ENCODE assay signal across 35 cellular contexts in genomic region chr2:177694348-177694747, GRCh38.
"Had no signal": no experiment of that assay in that cellular context is flagged by ENCODE, and none has a peak within 500 bp of the region (broad histone marks: within the 10 kb centered on the region; RNA-seq: fewer than 3 reads in every experiment).

No MANE protein-coding gene starts in this region.

- H3K27ac Mint-ChIP-seq: activated B cell treated with CpG ODN at 0.5 μM for 24 hours; activated CD8-positive, alpha-beta T cell treated with anti-CD3 and anti-CD28 coated beads for 36 hours; activated naive CD8-positive, alpha-beta T cell; activated T-helper 17 cell treated with anti-CD3 and anti-CD28 coated beads, Interleukin-2, amount 50 U/mL, for 72 hours; dendritic cell treated with granulocyte-macrophage colony-stimulating factor and Interleukin-4, amounts not matched to agents 40 ng/mL and 50 ng/mL, for 4 days; effector memory CD8-positive, alpha-beta T cell; T-cell; T-helper 1 cell treated with Interleukin-12 subunit alpha and Interleukin-12 subunit beta and Interleukin-4 antibody, amounts not matched to agents 30 μg/mL and 1 μg/mL, for 36 hours had no signal

- H3K9me3 ChIP-seq: esophagus squamous epithelium had no signal

- ATAC-seq: activated CD4-positive, CD25-positive, alpha-beta regulatory T cell treated with anti-CD3 and anti-CD28 coated beads, Interleukin-2, amount 50 U/mL, for 24 hours; activated CD8-positive, alpha-beta T cell treated with anti-CD3 and anti-CD28 coated beads for 36 hours; activated T-cell treated with anti-CD3 and anti-CD28 coated beads, Interleukin-2, amount 50 U/mL, for 4 hours; activated T-helper 17 cell treated with anti-CD3 and anti-CD28 coated beads, Interleukin-2, amount 50 U/mL, for 72 hours; effector memory CD8-positive, alpha-beta T cell; T-cell had no signal

- DNase-seq: activated B cell treated with CpG ODN at 0.5 μM for 24 hours; activated CD4-positive, alpha-beta T cell treated with anti-CD3 and anti-CD28 coated beads for 48 hours; activated CD4-positive, alpha-beta T cell treated with anti-CD3 and anti-CD28 coated beads, Interleukin-2, amount 50 U/mL, for 1 hour; activated CD4-positive, alpha-beta T cell treated with anti-CD3 and anti-CD28 coated beads, Interleukin-2, amount 50 U/mL, for 48 hours; activated CD8-positive, alpha-beta memory T cell treated with anti-CD3 and anti-CD28 coated beads for 24 hours; activated CD8-positive, alpha-beta T cell treated with anti-CD3 and anti-CD28 coated beads for 36 hours; activated effector memory CD4-positive, alpha-beta T cell treated with Interleukin-2 at 50 U/mL for 16 hours; activated gamma-delta T cell treated with Interleukin-2 at 50 U/mL for 16 hours; activated naive CD4-positive, alpha-beta T cell treated with anti-CD3 and anti-CD28 coated beads, Interleukin-2, amount 50 U/mL, for 16 hours; activated naive CD4-positive, alpha-beta T cell treated with Interleukin-2 at 50 U/mL for 16 hours; activated T-cell treated with anti-CD3 and anti-CD28 coated beads, Interleukin-2, amount 50 U/mL, for 4 hours; amniotic stem cell; anterior cingulate cortex; brain microvascular endothelial cell; dorsolateral prefrontal cortex; effector CD4-positive, alpha-beta T cell; effector memory CD8-positive, alpha-beta T cell; esophagus squamous epithelium; foreskin melanocyte; head of caudate nucleus; T-cell; T1000; WERI-Rb-1 had no signal

- H3K4me1 Mint-ChIP-seq: activated B cell treated with CpG ODN at 0.5 μM for 24 hours; activated T-helper 17 cell treated with anti-CD3 and anti-CD28 coated beads, Interleukin-2, amount 50 U/mL, for 72 hours; central memory CD8-positive, alpha-beta T cell; T-cell had no signal

- H3K4me3 ChIP-seq: coronary artery, dorsolateral prefrontal cortex, esophagus squamous epithelium had no signal

- H3K36me3 Mint-ChIP-seq: activated naive CD8-positive, alpha-beta T cell; T-cell had no signal

- FAIRE-seq: astrocyte, bronchial epithelial cell, endometrium, endothelial cell of umbilical vein had no signal

- H3K36me3 ChIP-seq: brain microvascular endothelial cell, esophagus squamous epithelium, WERI-Rb-1 had no signal

- H3K4me3 Mint-ChIP-seq: activated B cell treated with CpG ODN at 0.5 μM for 24 hours; activated CD8-positive, alpha-beta T cell treated with anti-CD3 and anti-CD28 coated beads for 36 hours; activated naive CD8-positive, alpha-beta T cell; activated T-cell treated with anti-CD3 and anti-CD28 coated beads, Interleukin-2, amount 50 U/mL, for 4 hours; activated T-helper 17 cell treated with anti-CD3 and anti-CD28 coated beads, Interleukin-2, amount 50 U/mL, for 72 hours; central memory CD8-positive, alpha-beta T cell; dendritic cell treated with granulocyte-macrophage colony-stimulating factor and Interleukin-4, amounts not matched to agents 40 ng/mL and 50 ng/mL, for 4 days; effector memory CD8-positive, alpha-beta T cell; T-cell; T-helper 1 cell treated with Interleukin-12 subunit alpha and Interleukin-12 subunit beta and Interleukin-4 antibody, amounts not matched to agents 30 μg/mL and 1 μg/mL, for 36 hours had no signal

- H3K9me3 Mint-ChIP-seq: activated B cell treated with CpG ODN at 0.5 μM for 24 hours; activated CD8-positive, alpha-beta T cell treated with anti-CD3 and anti-CD28 coated beads for 36 hours; activated T-cell treated with anti-CD3 and anti-CD28 coated beads, Interleukin-2, amount 50 U/mL, for 4 hours; activated T-helper 17 cell treated with anti-CD3 and anti-CD28 coated beads, Interleukin-2, amount 50 U/mL, for 72 hours; central memory CD8-positive, alpha-beta T cell; dendritic cell treated with granulocyte-macrophage colony-stimulating factor and Interleukin-4, amounts not matched to agents 40 ng/mL and 50 ng/mL, for 4 days; effector memory CD8-positive, alpha-beta T cell; T-cell; T-helper 1 cell treated with Interleukin-12 subunit alpha and Interleukin-12 subunit beta and Interleukin-4 antibody, amounts not matched to agents 30 μg/mL and 1 μg/mL, for 36 hours had no signal

- H3K27ac ChIP-seq: brain microvascular endothelial cell, coronary artery, dorsolateral prefrontal cortex, epithelial cell of prostate, esophagus squamous epithelium, WERI-Rb-1 had no signal

- H3K27me3 ChIP-seq: brain microvascular endothelial cell had no signal

- H3K27me3 Mint-ChIP-seq: dendritic cell treated with granulocyte-macrophage colony-stimulating factor and Interleukin-4, amounts not matched to agents 40 ng/mL and 50 ng/mL, for 4 days had no signal
